Comparison of ENCODE assay signal across 1 cellular context in the genomic region with DNA sequence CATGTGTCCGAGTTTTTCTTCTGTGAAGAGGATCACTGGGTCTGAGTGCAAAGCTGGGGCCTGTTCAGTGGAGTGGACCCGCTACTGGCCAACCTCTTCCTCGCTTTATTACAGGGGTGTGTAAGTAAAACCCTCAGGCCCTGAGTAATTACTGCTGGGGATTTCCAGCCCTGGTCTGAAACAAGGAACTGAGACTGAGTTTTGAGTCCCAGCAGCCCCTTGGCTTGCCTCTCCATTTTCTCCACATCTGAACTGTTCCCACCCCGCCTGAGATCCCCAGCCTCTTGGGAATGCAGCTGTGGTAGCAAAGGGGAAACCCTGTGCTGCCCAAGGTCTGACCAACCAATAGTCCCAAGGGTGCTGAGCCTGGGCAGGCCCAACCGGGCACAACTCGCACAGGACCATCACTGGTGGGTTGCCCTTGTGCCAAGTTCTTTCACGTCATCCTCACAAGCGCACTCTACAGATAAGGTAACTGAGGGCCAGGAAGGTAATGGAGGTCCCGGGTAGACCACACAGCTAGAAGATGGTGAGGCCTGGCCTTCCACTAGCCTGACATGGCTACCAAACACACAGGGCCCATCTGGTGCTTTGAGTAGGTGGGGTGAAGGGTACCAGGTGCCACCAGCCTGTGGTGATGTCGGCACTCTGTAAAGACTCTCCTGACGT.
A peak's percentile ranks its signal among the peaks of the same experiment; 100 is the strongest.
TF ChIP-seq lines count a peak whose summit lies in the region.

No MANE protein-coding gene starts in this region.

TF ChIP-seq in GM12878, 131 proteins besides CTCF, POLR2A, EP300 and RAD21 (continued from another document and continues in another):
- TF ChIP-seq, protein P1, sequence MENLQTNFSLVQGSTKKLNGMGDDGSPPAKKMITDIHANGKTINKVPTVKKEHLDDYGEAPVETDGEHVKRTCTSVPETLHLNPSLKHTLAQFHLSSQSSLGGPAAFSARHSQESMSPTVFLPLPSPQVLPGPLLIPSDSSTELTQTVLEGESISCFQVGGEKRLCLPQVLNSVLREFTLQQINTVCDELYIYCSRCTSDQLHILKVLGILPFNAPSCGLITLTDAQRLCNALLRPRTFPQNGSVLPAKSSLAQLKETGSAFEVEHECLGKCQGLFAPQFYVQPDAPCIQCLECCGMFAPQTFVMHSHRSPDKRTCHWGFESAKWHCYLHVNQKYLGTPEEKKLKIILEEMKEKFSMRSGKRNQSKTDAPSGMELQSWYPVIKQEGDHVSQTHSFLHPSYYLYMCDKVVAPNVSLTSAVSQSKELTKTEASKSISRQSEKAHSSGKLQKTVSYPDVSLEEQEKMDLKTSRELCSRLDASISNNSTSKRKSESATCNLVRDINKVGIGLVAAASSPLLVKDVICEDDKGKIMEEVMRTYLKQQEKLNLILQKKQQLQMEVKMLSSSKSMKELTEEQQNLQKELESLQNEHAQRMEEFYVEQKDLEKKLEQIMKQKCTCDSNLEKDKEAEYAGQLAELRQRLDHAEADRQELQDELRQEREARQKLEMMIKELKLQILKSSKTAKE (IDR thresholded peaks at IDR 0.05; ENCODE audit: low read depth, poor library complexity, severe bottlenecking): peak; percentile 95
- TF ChIP-seq STAT1 (conservative IDR thresholded peaks at IDR 0.05) (0 out of 2 replicates have a peak, but pooled peaks have one; percentile 19), CREM (IDR thresholded peaks at IDR 0.05; ENCODE audit: low read depth) (peak; percentile 64), MTA2 (IDR thresholded peaks at IDR 0.05; ENCODE audit: low read depth) (peak; percentile 94), BCL11A (IDR thresholded peaks at IDR 0.05; ENCODE audit: low read depth, low read length) (peak; percentile 95), KAT2A (conservative IDR thresholded peaks at IDR 0.05; ENCODE audit: control insufficient read depth, low read depth, low read length) (no peak), EGR1 (IDR thresholded peaks at IDR 0.05; ENCODE audit: borderline replicate concordance in 1 of 2, low read depth in 2 of 2, low read length in 2 of 2) (0 out of 3 replicates have a peak, but pooled peaks of 1 of the 2 experiments have one; percentile 27), CREB1 (IDR thresholded peaks at IDR 0.05; ENCODE audit: low read depth) (no peak), ZNF274 (IDR thresholded peaks at IDR 0.05; ENCODE audit: insufficient read depth, insufficient read length) (no peak), TBL1XR1 (IDR thresholded peaks at IDR 0.05; ENCODE audit: low read depth, low read length) (peak; percentile 84; the same call in 1 of the 2 replicates), CBX5 (IDR thresholded peaks at IDR 0.05; ENCODE audit: low read depth) (no peak), CBFB (IDR thresholded peaks at IDR 0.05; ENCODE audit: low read depth) (peak; percentile 71), MEF2B (IDR thresholded peaks at IDR 0.05; ENCODE audit: partially characterized antibody, poor library complexity, severe bottlenecking) (peak; percentile 100), KLF5 (IDR thresholded peaks at IDR 0.05; ENCODE audit: partially characterized antibody) (peak; percentile 27), POLR2AphosphoS5 (IDR thresholded peaks at IDR 0.05; ENCODE audit: low read length) (peak; percentile 91), MXI1 (IDR thresholded peaks at IDR 0.05; ENCODE audit: low read depth, low read length) (peak; percentile 87; the same call in 1 of the 2 replicates), NFIC (IDR thresholded peaks at IDR 0.05; ENCODE audit: low read depth, low read length) (no peak), EED (IDR thresholded peaks at IDR 0.05; ENCODE audit: low read depth) (peak; percentile 98), LARP7 (IDR thresholded peaks at IDR 0.05) (peak; percentile 81; the same call in 1 of the 2 replicates), RB1 (IDR thresholded peaks at IDR 0.05; ENCODE audit: borderline replicate concordance) (peak; percentile 95; the same call in 1 of the 2 replicates), MYC (IDR thresholded peaks at IDR 0.05; ENCODE audit: insufficient read depth, insufficient read length, insufficient replicate concordance, low read length, severe bottlenecking) (no peak), STAT3 (IDR thresholded peaks at IDR 0.05; ENCODE audit: low read depth, low read length) (peak; percentile 62; the same call in 1 of the 2 replicates), HDGF (IDR thresholded peaks at IDR 0.05) (peak; percentile 90)
- TF ChIP-seq, protein P2, sequence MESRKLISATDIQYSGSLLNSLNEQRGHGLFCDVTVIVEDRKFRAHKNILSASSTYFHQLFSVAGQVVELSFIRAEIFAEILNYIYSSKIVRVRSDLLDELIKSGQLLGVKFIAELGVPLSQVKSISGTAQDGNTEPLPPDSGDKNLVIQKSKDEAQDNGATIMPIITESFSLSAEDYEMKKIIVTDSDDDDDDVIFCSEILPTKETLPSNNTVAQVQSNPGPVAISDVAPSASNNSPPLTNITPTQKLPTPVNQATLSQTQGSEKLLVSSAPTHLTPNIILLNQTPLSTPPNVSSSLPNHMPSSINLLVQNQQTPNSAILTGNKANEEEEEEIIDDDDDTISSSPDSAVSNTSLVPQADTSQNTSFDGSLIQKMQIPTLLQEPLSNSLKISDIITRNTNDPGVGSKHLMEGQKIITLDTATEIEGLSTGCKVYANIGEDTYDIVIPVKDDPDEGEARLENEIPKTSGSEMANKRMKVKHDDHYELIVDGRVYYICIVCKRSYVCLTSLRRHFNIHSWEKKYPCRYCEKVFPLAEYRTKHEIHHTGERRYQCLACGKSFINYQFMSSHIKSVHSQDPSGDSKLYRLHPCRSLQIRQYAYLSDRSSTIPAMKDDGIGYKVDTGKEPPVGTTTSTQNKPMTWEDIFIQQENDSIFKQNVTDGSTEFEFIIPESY (IDR thresholded peaks at IDR 0.05): no peak
- TF ChIP-seq, protein P3, sequence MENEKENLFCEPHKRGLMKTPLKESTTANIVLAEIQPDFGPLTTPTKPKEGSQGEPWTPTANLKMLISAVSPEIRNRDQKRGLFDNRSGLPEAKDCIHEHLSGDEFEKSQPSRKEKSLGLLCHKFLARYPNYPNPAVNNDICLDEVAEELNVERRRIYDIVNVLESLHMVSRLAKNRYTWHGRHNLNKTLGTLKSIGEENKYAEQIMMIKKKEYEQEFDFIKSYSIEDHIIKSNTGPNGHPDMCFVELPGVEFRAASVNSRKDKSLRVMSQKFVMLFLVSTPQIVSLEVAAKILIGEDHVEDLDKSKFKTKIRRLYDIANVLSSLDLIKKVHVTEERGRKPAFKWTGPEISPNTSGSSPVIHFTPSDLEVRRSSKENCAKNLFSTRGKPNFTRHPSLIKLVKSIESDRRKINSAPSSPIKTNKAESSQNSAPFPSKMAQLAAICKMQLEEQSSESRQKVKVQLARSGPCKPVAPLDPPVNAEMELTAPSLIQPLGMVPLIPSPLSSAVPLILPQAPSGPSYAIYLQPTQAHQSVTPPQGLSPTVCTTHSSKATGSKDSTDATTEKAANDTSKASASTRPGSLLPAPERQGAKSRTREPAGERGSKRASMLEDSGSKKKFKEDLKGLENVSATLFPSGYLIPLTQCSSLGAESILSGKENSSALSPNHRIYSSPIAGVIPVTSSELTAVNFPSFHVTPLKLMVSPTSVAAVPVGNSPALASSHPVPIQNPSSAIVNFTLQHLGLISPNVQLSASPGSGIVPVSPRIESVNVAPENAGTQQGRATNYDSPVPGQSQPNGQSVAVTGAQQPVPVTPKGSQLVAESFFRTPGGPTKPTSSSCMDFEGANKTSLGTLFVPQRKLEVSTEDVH (IDR thresholded peaks at IDR 0.05; ENCODE audit: low read depth, partially characterized antibody): no peak
- TF ChIP-seq, protein P4, sequence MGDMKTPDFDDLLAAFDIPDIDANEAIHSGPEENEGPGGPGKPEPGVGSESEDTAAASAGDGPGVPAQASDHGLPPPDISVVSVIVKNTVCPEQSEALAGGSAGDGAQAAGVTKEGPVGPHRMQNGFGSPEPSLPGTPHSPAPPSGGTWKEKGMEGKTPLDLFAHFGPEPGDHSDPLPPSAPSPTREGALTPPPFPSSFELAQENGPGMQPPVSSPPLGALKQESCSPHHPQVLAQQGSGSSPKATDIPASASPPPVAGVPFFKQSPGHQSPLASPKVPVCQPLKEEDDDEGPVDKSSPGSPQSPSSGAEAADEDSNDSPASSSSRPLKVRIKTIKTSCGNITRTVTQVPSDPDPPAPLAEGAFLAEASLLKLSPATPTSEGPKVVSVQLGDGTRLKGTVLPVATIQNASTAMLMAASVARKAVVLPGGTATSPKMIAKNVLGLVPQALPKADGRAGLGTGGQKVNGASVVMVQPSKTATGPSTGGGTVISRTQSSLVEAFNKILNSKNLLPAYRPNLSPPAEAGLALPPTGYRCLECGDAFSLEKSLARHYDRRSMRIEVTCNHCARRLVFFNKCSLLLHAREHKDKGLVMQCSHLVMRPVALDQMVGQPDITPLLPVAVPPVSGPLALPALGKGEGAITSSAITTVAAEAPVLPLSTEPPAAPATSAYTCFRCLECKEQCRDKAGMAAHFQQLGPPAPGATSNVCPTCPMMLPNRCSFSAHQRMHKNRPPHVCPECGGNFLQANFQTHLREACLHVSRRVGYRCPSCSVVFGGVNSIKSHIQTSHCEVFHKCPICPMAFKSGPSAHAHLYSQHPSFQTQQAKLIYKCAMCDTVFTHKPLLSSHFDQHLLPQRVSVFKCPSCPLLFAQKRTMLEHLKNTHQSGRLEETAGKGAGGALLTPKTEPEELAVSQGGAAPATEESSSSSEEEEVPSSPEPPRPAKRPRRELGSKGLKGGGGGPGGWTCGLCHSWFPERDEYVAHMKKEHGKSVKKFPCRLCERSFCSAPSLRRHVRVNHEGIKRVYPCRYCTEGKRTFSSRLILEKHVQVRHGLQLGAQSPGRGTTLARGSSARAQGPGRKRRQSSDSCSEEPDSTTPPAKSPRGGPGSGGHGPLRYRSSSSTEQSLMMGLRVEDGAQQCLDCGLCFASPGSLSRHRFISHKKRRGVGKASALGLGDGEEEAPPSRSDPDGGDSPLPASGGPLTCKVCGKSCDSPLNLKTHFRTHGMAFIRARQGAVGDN (IDR thresholded peaks at IDR 0.05): peak; percentile 99
- TF ChIP-seq, protein P5, sequence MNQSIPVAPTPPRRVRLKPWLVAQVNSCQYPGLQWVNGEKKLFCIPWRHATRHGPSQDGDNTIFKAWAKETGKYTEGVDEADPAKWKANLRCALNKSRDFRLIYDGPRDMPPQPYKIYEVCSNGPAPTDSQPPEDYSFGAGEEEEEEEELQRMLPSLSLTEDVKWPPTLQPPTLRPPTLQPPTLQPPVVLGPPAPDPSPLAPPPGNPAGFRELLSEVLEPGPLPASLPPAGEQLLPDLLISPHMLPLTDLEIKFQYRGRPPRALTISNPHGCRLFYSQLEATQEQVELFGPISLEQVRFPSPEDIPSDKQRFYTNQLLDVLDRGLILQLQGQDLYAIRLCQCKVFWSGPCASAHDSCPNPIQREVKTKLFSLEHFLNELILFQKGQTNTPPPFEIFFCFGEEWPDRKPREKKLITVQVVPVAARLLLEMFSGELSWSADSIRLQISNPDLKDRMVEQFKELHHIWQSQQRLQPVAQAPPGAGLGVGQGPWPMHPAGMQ (IDR thresholded peaks at IDR 0.05; ENCODE audit: borderline replicate concordance): no peak
- TF ChIP-seq, protein P6, sequence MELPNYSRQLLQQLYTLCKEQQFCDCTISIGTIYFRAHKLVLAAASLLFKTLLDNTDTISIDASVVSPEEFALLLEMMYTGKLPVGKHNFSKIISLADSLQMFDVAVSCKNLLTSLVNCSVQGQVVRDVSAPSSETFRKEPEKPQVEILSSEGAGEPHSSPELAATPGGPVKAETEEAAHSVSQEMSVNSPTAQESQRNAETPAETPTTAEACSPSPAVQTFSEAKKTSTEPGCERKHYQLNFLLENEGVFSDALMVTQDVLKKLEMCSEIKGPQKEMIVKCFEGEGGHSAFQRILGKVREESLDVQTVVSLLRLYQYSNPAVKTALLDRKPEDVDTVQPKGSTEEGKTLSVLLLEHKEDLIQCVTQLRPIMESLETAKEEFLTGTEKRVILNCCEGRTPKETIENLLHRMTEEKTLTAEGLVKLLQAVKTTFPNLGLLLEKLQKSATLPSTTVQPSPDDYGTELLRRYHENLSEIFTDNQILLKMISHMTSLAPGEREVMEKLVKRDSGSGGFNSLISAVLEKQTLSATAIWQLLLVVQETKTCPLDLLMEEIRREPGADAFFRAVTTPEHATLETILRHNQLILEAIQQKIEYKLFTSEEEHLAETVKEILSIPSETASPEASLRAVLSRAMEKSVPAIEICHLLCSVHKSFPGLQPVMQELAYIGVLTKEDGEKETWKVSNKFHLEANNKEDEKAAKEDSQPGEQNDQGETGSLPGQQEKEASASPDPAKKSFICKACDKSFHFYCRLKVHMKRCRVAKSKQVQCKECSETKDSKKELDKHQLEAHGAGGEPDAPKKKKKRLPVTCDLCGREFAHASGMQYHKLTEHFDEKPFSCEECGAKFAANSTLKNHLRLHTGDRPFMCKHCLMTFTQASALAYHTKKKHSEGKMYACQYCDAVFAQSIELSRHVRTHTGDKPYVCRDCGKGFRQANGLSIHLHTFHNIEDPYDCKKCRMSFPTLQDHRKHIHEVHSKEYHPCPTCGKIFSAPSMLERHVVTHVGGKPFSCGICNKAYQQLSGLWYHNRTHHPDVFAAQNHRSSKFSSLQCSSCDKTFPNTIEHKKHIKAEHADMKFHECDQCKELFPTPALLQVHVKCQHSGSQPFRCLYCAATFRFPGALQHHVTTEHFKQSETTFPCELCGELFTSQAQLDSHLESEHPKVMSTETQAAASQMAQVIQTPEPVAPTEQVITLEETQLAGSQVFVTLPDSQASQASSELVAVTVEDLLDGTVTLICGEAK (IDR thresholded peaks at IDR 0.05; ENCODE audit: borderline replicate concordance): no peak
- TF ChIP-seq, protein P7, sequence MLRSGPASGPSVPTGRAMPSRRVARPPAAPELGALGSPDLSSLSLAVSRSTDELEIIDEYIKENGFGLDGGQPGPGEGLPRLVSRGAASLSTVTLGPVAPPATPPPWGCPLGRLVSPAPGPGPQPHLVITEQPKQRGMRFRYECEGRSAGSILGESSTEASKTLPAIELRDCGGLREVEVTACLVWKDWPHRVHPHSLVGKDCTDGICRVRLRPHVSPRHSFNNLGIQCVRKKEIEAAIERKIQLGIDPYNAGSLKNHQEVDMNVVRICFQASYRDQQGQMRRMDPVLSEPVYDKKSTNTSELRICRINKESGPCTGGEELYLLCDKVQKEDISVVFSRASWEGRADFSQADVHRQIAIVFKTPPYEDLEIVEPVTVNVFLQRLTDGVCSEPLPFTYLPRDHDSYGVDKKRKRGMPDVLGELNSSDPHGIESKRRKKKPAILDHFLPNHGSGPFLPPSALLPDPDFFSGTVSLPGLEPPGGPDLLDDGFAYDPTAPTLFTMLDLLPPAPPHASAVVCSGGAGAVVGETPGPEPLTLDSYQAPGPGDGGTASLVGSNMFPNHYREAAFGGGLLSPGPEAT (IDR thresholded peaks at IDR 0.05; ENCODE audit: low read depth): peak; percentile 100
- TF ChIP-seq, protein P8, sequence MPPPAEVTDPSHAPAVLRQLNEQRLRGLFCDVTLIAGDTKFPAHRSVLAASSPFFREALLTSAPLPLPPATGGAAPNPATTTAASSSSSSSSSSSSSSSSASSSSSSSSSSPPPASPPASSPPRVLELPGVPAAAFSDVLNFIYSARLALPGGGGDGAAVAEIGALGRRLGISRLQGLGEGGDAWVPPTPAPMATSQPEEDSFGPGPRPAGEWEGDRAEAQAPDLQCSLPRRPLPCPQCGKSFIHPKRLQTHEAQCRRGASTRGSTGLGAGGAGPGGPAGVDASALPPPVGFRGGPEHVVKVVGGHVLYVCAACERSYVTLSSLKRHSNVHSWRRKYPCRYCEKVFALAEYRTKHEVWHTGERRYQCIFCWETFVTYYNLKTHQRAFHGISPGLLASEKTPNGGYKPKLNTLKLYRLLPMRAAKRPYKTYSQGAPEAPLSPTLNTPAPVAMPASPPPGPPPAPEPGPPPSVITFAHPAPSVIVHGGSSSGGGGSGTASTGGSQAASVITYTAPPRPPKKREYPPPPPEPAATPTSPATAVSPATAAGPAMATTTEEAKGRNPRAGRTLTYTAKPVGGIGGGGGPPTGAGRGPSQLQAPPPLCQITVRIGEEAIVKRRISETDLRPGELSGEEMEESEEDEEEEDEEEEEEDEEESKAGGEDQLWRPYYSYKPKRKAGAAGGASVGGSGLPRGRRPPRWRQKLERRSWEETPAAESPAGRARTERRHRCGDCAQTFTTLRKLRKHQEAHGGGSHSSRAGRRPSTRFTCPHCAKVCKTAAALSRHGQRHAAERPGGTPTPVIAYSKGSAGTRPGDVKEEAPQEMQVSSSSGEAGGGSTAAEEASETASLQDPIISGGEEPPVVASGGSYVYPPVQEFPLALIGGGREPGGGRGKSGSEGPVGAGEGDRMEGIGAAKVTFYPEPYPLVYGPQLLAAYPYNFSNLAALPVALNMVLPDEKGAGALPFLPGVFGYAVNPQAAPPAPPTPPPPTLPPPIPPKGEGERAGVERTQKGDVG (CRISPR knock-in tag; IDR thresholded peaks at IDR 0.05): peak; percentile 45; the same call in 1 of the 2 replicates
